In genomic region chr10:84291389-84291788, GRCh38 we compare ENCODE assay signal across 9 cellular contexts. TPM values are rescaled to one million over a fixed set of nuclear protein-coding genes. Genes with fewer than 3 reads are reported as not detected.
A peak's percentile ranks its signal among the peaks of the same experiment; 100 is the strongest.
DNase-seq lines count a peak whose midpoint lies in the region; TF ChIP-seq lines count a peak whose summit lies in the region.
"Had no signal": no experiment of that assay in that cellular context is flagged by ENCODE, and none has a peak within 500 bp of the region (broad histone marks: within the 10 kb centered on the region; RNA-seq: fewer than 3 reads in every experiment).

No MANE protein-coding gene starts in this region.

- H3K4me3 Mint-ChIP-seq in glutamatergic neuron (ENCODE audit: unreplicated experiment), result no peak overlapping the region

- no peaks in the 10 kb centered on the region for H3K9me3 Mint-ChIP-seq in glutamatergic neuron (ENCODE audit: unreplicated experiment)

- no peak overlapping the region for H3K27ac Mint-ChIP-seq in glutamatergic neuron (ENCODE audit: unreplicated experiment)

- H3K4me3 ChIP-seq in fibroblast of mammary gland (ENCODE audit: control insufficient read depth, low read depth, low read length), result no peak overlapping the region

- H3K27ac ChIP-seq in RWPE1, result no peak overlapping the region

- no peaks in the 10 kb centered on the region for H3K36me3 Mint-ChIP-seq in glutamatergic neuron (ENCODE audit: unreplicated experiment)

- POLR2A ChIA-PET in RWPE1 (lab: Yijun Ruan, JAX; ENCODE audit: low non-redundant PET), result no interaction called here

- no peaks in the 10 kb centered on the region for H3K4me1 Mint-ChIP-seq in glutamatergic neuron (ENCODE audit: low read depth, unreplicated experiment)

- TF ChIP-seq CTCF in RWPE1 (conservative IDR thresholded peaks at IDR 0.05; ENCODE audit: low read depth) (no peak), fibroblast of mammary gland (conservative IDR thresholded peaks at IDR 0.05; ENCODE audit: control insufficient read depth, insufficient read depth, low read depth, low read length) (no peak), glutamatergic neuron (IDR thresholded peaks at IDR 0.05; ENCODE audit: partially characterized antibody, unreplicated experiment) (no peak)

- DNase-seq in HPDE6-E6E7 (ENCODE audit: extremely low spot score) (peak; percentile 31), RWPE1 (ENCODE audit: low spot score) (peak; percentile 66), fibroblast of mammary gland (ENCODE audit: low read depth) (peak; percentile 54), renal cortical epithelial cell (ENCODE audit: low read depth) (peak; percentile 66), T-helper 9 cell (no peak), nucleus accumbens (lab: John Stamatoyannopoulos, UW) (no peak), glutamatergic neuron (no peak)
- DNase-seq: NCI-H1048 had no signal

- no peaks in the 10 kb centered on the region for H3K27me3 Mint-ChIP-seq in glutamatergic neuron (ENCODE audit: unreplicated experiment)

- CTCF ChIA-PET in RWPE1 (lab: Yijun Ruan, JAX), result no interaction called here

RNA-seq across cellular contexts. Expression of gene CCSER2, which starts 37.0 kb away (rescaled TPM):
- 31.8 and 45.5 TPM in 2 replicates for total RNA-seq in renal cortical epithelial cell
- total RNA-seq in glutamatergic neuron (ENCODE audit: unreplicated experiment), result 168 TPM

RNA-seq across cellular contexts. Expression of gene RGR, which starts 46.5 kb away (rescaled TPM):
- total RNA-seq in renal cortical epithelial cell, result not detected in 2 replicates
- not detected for total RNA-seq in glutamatergic neuron (ENCODE audit: unreplicated experiment)
- total RNA-seq: mucosa of gallbladder had no signal

RNA-seq across cellular contexts. Expression of gene LRIT1, which starts 50.0 kb away (rescaled TPM):
- total RNA-seq in renal cortical epithelial cell, result not detected in 2 replicates
- not detected for total RNA-seq in glutamatergic neuron (ENCODE audit: unreplicated experiment)
- total RNA-seq: mucosa of gallbladder had no signal

Comparison
In these comparisons a context has a peak if more than half of its experiments do, and no peak if none do; other contexts are left out.
1. DNase-seq: peak in HPDE6-E6E7 (single experiment), RWPE1 (single experiment), fibroblast of mammary gland (single experiment) and renal cortical epithelial cell (single experiment); none in T-helper 9 cell (single experiment), nucleus accumbens (0 of 56) and glutamatergic neuron (single experiment).